In the genomic region with DNA sequence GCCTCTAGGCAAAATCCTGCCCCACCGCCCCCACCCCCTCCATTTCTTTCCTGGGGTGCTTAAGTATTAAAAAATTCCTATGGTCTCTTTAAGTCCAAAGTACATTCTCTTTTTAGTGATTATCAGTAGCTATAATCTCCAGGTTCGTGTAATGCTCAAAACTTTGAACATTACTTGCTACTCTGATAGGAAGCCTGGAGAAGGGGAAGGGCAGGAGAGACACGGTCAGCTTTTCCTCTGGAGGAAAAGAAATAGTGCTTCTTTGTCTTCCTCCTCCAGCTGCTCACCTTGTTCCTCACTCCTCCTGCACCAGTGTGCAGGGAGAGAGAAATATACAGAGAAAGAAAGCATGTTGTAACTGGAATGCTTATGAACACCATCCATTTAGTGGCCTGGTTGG, we compare ENCODE assay signal across 20 cellular contexts.
"Had no signal": no experiment of that assay in that cellular context is flagged by ENCODE, and none has a peak within 500 bp of the region (broad histone marks: within the 10 kb centered on the region; RNA-seq: fewer than 3 reads in every experiment).

No MANE protein-coding gene starts in this region.

- H3K36me3 Mint-ChIP-seq: activated naive CD4-positive, alpha-beta T cell treated with anti-CD3 and anti-CD28 coated beads, Interleukin-2, amount 10 ng/mL, durations not matched to agents 7 days and 5 days; activated naive CD8-positive, alpha-beta T cell treated with anti-CD3 and anti-CD28 coated beads for 36 hours had no signal

- H3K27ac ChIP-seq: WERI-Rb-1 had no signal

- DNase-seq: activated CD4-positive, alpha-beta T cell treated with anti-CD3 and anti-CD28 coated beads for 36 hours; activated CD4-positive, alpha-beta T cell treated with anti-CD3 and anti-CD28 coated beads, Interleukin-2, amount 50 U/mL, for 1 hour; activated CD8-positive, alpha-beta memory T cell treated with anti-CD3 and anti-CD28 coated beads, Interleukin-2, amount 50 U/mL, for 4 hours; activated CD8-positive, alpha-beta T cell treated with anti-CD3 and anti-CD28 coated beads for 36 hours; activated gamma-delta T cell treated with Interleukin-2 at 50 U/mL for 16 hours; activated naive CD4-positive, alpha-beta T cell treated with anti-CD3 and anti-CD28 coated beads, Interleukin-2, amount 10 ng/mL, durations not matched to agents 7 days and 5 days; activated naive CD8-positive, alpha-beta T cell treated with anti-CD3 and anti-CD28 coated beads for 36 hours; activated T-cell treated with anti-CD3 and anti-CD28 coated beads, Interleukin-2, amount 50 U/mL, for 72 hours; Kasumi-1; NCI-H1105 treated with DMSO at 0.1 percent for 48 hours; NCI-H1436 treated with DMSO at 0.1 percent for 48 hours; NCI-H187; NCI-H2081; NCI-H446; NCI-H524; PC-3; SHP77 treated with DMSO at 0.1 percent for 48 hours; T-helper 1 cell; WERI-Rb-1 had no signal

- H3K4me1 Mint-ChIP-seq: activated naive CD8-positive, alpha-beta T cell treated with anti-CD3 and anti-CD28 coated beads for 36 hours had no signal

- H3K9me3 Mint-ChIP-seq: activated CD8-positive, alpha-beta T cell treated with anti-CD3 and anti-CD28 coated beads for 36 hours; activated naive CD8-positive, alpha-beta T cell treated with anti-CD3 and anti-CD28 coated beads for 36 hours had no signal

- H3K27me3 Mint-ChIP-seq: activated CD4-positive, alpha-beta T cell treated with anti-CD3 and anti-CD28 coated beads for 36 hours; activated CD8-positive, alpha-beta T cell treated with anti-CD3 and anti-CD28 coated beads for 36 hours; activated naive CD4-positive, alpha-beta T cell treated with anti-CD3 and anti-CD28 coated beads, Interleukin-2, amount 10 ng/mL, durations not matched to agents 7 days and 5 days; activated naive CD8-positive, alpha-beta T cell treated with anti-CD3 and anti-CD28 coated beads for 36 hours had no signal

- H3K36me3 ChIP-seq: WERI-Rb-1 had no signal

- H3K4me3 Mint-ChIP-seq: activated CD4-positive, alpha-beta T cell treated with anti-CD3 and anti-CD28 coated beads for 36 hours; activated CD8-positive, alpha-beta T cell treated with anti-CD3 and anti-CD28 coated beads for 36 hours; activated naive CD4-positive, alpha-beta T cell treated with anti-CD3 and anti-CD28 coated beads, Interleukin-2, amount 10 ng/mL, durations not matched to agents 7 days and 5 days; activated naive CD8-positive, alpha-beta T cell treated with anti-CD3 and anti-CD28 coated beads for 36 hours; activated T-cell treated with anti-CD3 and anti-CD28 coated beads, Interleukin-2, amount 50 U/mL, for 72 hours had no signal

- ATAC-seq: activated CD4-positive, alpha-beta T cell treated with anti-CD3 and anti-CD28 coated beads for 36 hours; activated CD8-positive, alpha-beta T cell treated with anti-CD3 and anti-CD28 coated beads for 36 hours; activated T-cell treated with anti-CD3 and anti-CD28 coated beads, Interleukin-2, amount 50 U/mL, for 72 hours; PC-3 had no signal

- H3K27ac Mint-ChIP-seq: activated CD4-positive, alpha-beta T cell treated with anti-CD3 and anti-CD28 coated beads for 36 hours; activated CD8-positive, alpha-beta T cell treated with anti-CD3 and anti-CD28 coated beads for 36 hours; activated naive CD4-positive, alpha-beta T cell treated with anti-CD3 and anti-CD28 coated beads, Interleukin-2, amount 10 ng/mL, durations not matched to agents 7 days and 5 days; activated naive CD8-positive, alpha-beta T cell treated with anti-CD3 and anti-CD28 coated beads for 36 hours; activated T-cell treated with anti-CD3 and anti-CD28 coated beads, Interleukin-2, amount 50 U/mL, for 72 hours; activated T-helper 2 cell treated with anti-CD3 and anti-CD28 coated beads, Interferon-gamma antibody, Interleukin-2, Interleukin-4, amounts not matched to agents 10 μg/mL and 5 μg/mL and 100 μg/mL, durations not matched to agents 14 hours and 24 hours and 36 hours had no signal
